Comparison of ENCODE assay signal across 16 cellular contexts in genomic region chr13:29791508-29791907, GRCh38.
"Had no signal": no experiment of that assay in that cellular context is flagged by ENCODE, and none has a peak within 500 bp of the region (broad histone marks: within the 10 kb centered on the region; RNA-seq: fewer than 3 reads in every experiment).

No MANE protein-coding gene starts in this region.

- ATAC-seq: body of pancreas, esophagus mucosa, sciatic nerve had no signal

- H3K9ac ChIP-seq: neural progenitor cell had no signal

- H3K27ac ChIP-seq: body of pancreas, colonic mucosa, neural progenitor cell, ovary, tibial artery, uterus had no signal

- DNase-seq: activated CD4-positive, alpha-beta T cell treated with anti-CD3 and anti-CD28 coated beads, Interleukin-2, amount 10 ng/mL, durations not matched to agents 7 days and 5 days; activated naive CD4-positive, alpha-beta T cell treated with Interleukin-2 at 50 U/mL for 16 hours; amniotic stem cell; body of pancreas; caudate nucleus; colonic mucosa; islet precursor cell; ovary; tibial artery; uterus had no signal

- H3K4me1 Mint-ChIP-seq: neural progenitor cell had no signal

- H3K36me3 Mint-ChIP-seq: mesothelial cell of epicardium had no signal

- H3K9me3 Mint-ChIP-seq: activated CD4-positive, alpha-beta T cell treated with anti-CD3 and anti-CD28 coated beads, Interleukin-2, amount 10 ng/mL, durations not matched to agents 7 days and 5 days; activated T-helper 1 cell treated with anti-CD3 and anti-CD28 coated beads, Interleukin-12 subunit alpha, Interleukin-12 subunit beta, Interleukin-2, Interleukin-4 antibody, amounts not matched to agents 30 ng/mL and 10 ng/mL and 1 ng/mL, durations not matched to agents 14 hours and 24 hours and 36 hours; mesothelial cell of epicardium had no signal

- H3K4me3 ChIP-seq: body of pancreas, colonic mucosa, lung, neural progenitor cell, ovary, tibial artery, uterus had no signal

- H3K27me3 Mint-ChIP-seq: activated CD4-positive, alpha-beta T cell treated with anti-CD3 and anti-CD28 coated beads, Interleukin-2, amount 10 ng/mL, durations not matched to agents 7 days and 5 days had no signal

- H3K4me2 ChIP-seq: neural progenitor cell had no signal

- H3K27me3 ChIP-seq: body of pancreas, colonic mucosa, neural progenitor cell, ovary, tibial artery, uterus had no signal

- H3K4me3 Mint-ChIP-seq: activated CD4-positive, alpha-beta T cell treated with anti-CD3 and anti-CD28 coated beads, Interleukin-2, amount 10 ng/mL, durations not matched to agents 7 days and 5 days; activated T-helper 1 cell treated with anti-CD3 and anti-CD28 coated beads, Interleukin-12 subunit alpha, Interleukin-12 subunit beta, Interleukin-2, Interleukin-4 antibody, amounts not matched to agents 30 ng/mL and 10 ng/mL and 1 ng/mL, durations not matched to agents 14 hours and 24 hours and 36 hours; mesothelial cell of epicardium; neural progenitor cell had no signal

- H3K9me3 ChIP-seq: body of pancreas, colonic mucosa, ovary, tibial artery, uterus had no signal

- H3K27ac Mint-ChIP-seq: activated CD4-positive, alpha-beta T cell treated with anti-CD3 and anti-CD28 coated beads, Interleukin-2, amount 10 ng/mL, durations not matched to agents 7 days and 5 days; activated T-helper 1 cell treated with anti-CD3 and anti-CD28 coated beads, Interleukin-12 subunit alpha, Interleukin-12 subunit beta, Interleukin-2, Interleukin-4 antibody, amounts not matched to agents 30 ng/mL and 10 ng/mL and 1 ng/mL, durations not matched to agents 14 hours and 24 hours and 36 hours; mesothelial cell of epicardium; neural progenitor cell had no signal

- H3K36me3 ChIP-seq: colonic mucosa, neural progenitor cell, ovary, tibial artery, uterus had no signal

- H2AFZ ChIP-seq: neural progenitor cell had no signal

- H3K4me1 ChIP-seq: neural progenitor cell had no signal
